ENCODE assay signal across 9 cellular contexts in the genomic region with DNA sequence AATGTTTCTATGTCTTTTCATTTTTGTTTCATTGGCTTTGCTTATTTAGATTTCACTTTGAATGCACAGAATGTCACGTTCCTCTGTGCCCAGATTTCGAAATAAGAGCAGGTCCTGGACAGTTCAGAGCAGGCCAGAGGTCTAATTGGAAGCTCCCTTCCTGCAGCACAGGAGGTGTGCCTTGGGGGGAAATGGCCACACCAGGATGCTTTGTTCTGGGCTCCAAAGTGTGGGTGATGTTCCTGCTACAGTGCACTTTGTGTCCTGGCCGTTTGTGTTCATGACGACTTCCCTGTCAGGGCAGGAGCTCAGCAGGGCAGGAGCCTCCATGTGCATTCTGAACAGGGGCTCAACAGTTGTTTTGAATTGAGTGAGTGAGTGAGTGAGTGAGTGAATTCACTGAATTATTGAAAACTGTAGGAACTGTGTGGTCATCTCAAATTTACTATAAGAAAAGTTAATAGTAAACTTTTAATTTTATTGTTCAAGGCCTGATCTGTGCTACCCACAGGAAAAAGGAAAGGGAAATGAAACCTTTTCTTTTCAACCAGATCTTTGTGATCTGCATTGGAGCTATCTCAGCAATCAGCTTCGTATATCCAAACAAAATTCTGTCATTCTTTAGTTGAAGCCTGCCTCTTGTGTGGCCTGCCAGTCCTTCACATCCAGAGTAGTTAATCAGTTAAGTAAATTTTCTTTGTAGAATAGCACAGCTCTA.
DNase-seq lines count a peak whose midpoint lies in the region; ATAC-seq and TF ChIP-seq lines count a peak whose summit lies in the region.
"Had no signal": no experiment of that assay in that cellular context is flagged by ENCODE, and none has a peak within 500 bp of the region (broad histone marks: within the 10 kb centered on the region; RNA-seq: fewer than 3 reads in every experiment).

No MANE protein-coding gene starts in this region.

- peaks cover 0 to 31% of the 10 kb centered on the region in 2 donors for H3K4me1 ChIP-seq in adrenal gland (replicated peaks in 1 of 2)
- H3K4me1 ChIP-seq in neuronal stem cell (ENCODE audit: control insufficient read depth in 2 of 2, insufficient read depth in 1 of 2, low read depth in 1 of 2, low read length in 2 of 2): peaks cover 10 to 13% of the 10 kb centered on the region in 2 donors

- H2BK15ac ChIP-seq in neuronal stem cell (ENCODE audit: low read length): no peak overlapping the region

- H3K9me3 ChIP-seq in adrenal gland (replicated peaks in 1 of 3) (no peaks in the 10 kb centered on the region), neuronal stem cell (replicated peaks in 1 of 2; ENCODE audit: control insufficient read depth in 2 of 2, insufficient read depth in 1 of 2, low read depth in 1 of 2, low read length in 2 of 2) (no peaks in the 10 kb centered on the region)

- no peak overlapping the region for H2BK120ac ChIP-seq in neuronal stem cell (ENCODE audit: low read depth, low read length)

- no peak overlapping the region for H3K23ac ChIP-seq in neuronal stem cell (ENCODE audit: low read depth, low read length, poor library complexity)

- DNase-seq in adrenal gland (peak in 4 of 7 donors; percentile 21 to 64 (median 26)), neuronal stem cell (ENCODE audit: low spot score) (no peak), ecto neural progenitor cell (ENCODE audit: low spot score) (no peak), NCI-H2196 (lab: John Stamatoyannopoulos, UW; ENCODE audit: unreplicated experiment) (no peak)
- no peak for DNase-seq in stimulated activated CD4-positive, alpha-beta T cell treated with anti-CD3 and anti-CD28 coated beads, Interleukin-2, amount 100 ng/mL, for 48 hours
- DNase-seq: activated naive CD4-positive, alpha-beta T cell had no signal

- H3K36me3 ChIP-seq in adrenal gland (replicated peaks in 1 of 2): no peaks in the 10 kb centered on the region
- no peaks in the 10 kb centered on the region for H3K36me3 ChIP-seq in neuronal stem cell (replicated peaks in 1 of 2; ENCODE audit: control insufficient read depth in 2 of 2, insufficient read depth in 2 of 2, low read length in 2 of 2)

- peak overlapping the region; percentile 50 for H2AFZ ChIP-seq in neuronal stem cell (ENCODE audit: low read length)

- intact Hi-C loops in adrenal gland (cut with DNase I): no loop called here

- no peak overlapping the region for H2BK5ac ChIP-seq in neuronal stem cell (ENCODE audit: low read length)

- H3K27me3 ChIP-seq in adrenal gland (no peaks in the 10 kb centered on the region), neuronal stem cell (ENCODE audit: control insufficient read depth in 3 of 3, insufficient read depth in 3 of 3, low read depth in 1 of 3, low read length in 3 of 3) (no peaks in the 10 kb centered on the region)

- no peak overlapping the region for H3K4me3 ChIP-seq in adrenal gland
- no peak overlapping the region for H3K4me3 ChIP-seq in neuronal stem cell (ENCODE audit: low read length in 2 of 2)

- H3K14ac ChIP-seq in neuronal stem cell (ENCODE audit: low read length): no peak overlapping the region

- H2BK12ac ChIP-seq in neuronal stem cell (ENCODE audit: low read length): no peak overlapping the region

- H3K79me1 ChIP-seq in neuronal stem cell (ENCODE audit: low read depth, low read length): peaks cover 2% of the 10 kb centered on the region

- H3K4me2 ChIP-seq in neuronal stem cell (ENCODE audit: insufficient read depth, low read length, poor library complexity, severe bottlenecking): no peak overlapping the region

- no peak overlapping the region for H3K9ac ChIP-seq in neuronal stem cell (ENCODE audit: low read depth, low read length, poor library complexity)

- 40 to 51% (median 46%) methylated on average over 5 of the region's 5 CpGs for WGBS in adrenal gland, 4 donors
- no CpG with 5 or more reads among the region's 5 CpGs for WGBS in neuronal stem cell (ENCODE audit: extremely low coverage in 2 of 2, insufficient read length in 2 of 2, insufficient replicate concordance in 1 of 2), 2 donors

- no peak for TF ChIP-seq POLR2A in adrenal gland (IDR thresholded peaks at IDR 0.05)

- ATAC-seq in GM19023 (IDR thresholded peaks at IDR 0.05; ENCODE audit: unreplicated experiment) (peak; percentile 41), HG02943 (IDR thresholded peaks at IDR 0.05; ENCODE audit: low read depth, unreplicated experiment) (peak; percentile 63), HG03025 (IDR thresholded peaks at IDR 0.05; ENCODE audit: low FRiP score, unreplicated experiment) (no peak)

- H4K8ac ChIP-seq in neuronal stem cell (ENCODE audit: low read depth, low read length): no peak overlapping the region

- no peak overlapping the region for H3K18ac ChIP-seq in neuronal stem cell (ENCODE audit: low read length)

- no peak overlapping the region for H4K91ac ChIP-seq in neuronal stem cell (ENCODE audit: low read depth, low read length, poor library complexity)

- H2AK5ac ChIP-seq in neuronal stem cell (ENCODE audit: low read depth, low read length): no peak overlapping the region

- no peak for TF ChIP-seq CTCF in adrenal gland (IDR thresholded peaks at IDR 0.05)

- H3K4ac ChIP-seq in neuronal stem cell (ENCODE audit: low read length): no peak overlapping the region

- H3K27ac ChIP-seq in adrenal gland (no peak overlapping the region), neuronal stem cell (replicated peaks; ENCODE audit: low read length) (peak overlapping the region; percentile 0)

Comparison
In these comparisons a context has a peak if more than half of its experiments do, and no peak if none do; other contexts are left out.
1. DNase-seq: peak in adrenal gland (4 of 7); none in neuronal stem cell (single experiment), stimulated activated CD4-positive, alpha-beta T cell treated with anti-CD3 and anti-CD28 coated beads, Interleukin-2, amount 100 ng/mL, for 48 hours (0 of 2), ecto neural progenitor cell (single experiment) and NCI-H2196 (single experiment).